ENCODE assay signal across 8 cellular contexts in the genomic region with DNA sequence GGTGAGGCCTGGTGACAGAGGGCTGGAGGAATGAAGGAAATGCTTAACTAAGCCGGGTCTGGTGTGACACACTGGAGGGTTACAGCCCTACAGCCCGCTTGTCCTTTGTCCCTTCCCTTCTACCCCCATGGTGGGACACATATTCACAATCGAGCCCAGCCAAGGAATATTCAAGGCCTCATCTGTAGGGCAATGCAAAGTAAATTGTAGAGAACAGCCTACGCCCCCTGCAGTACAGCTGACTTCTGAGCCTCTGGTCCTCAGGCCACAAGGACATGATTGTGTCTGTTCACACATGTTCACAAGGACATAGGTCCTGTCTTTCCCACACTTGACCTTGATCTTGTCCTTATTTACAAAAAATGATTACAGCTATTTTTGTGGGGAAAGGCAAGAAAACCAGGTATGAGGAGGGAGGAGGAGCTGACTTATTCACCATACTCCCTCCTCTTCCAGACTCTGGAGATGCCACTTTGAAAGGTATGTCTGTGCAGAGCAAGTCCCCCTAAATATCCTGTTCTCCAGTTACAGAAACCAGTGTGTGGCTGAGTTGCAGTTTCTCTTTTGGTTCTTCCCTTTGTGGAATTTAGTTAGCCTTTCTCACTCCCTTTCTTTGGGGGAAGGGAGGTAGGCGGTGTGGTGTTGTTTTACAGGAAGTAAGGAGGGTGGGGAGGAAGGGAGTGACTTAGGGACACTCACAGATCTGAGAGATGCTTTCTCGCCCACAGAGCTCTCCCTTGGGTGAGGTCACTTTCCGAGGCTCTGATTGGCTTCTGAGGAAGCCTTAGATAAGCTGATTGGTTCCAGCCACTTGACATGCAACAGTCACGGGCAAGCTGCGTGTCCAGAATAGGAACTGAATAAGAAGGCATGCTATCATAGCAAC. TPM values are rescaled to one million over a fixed set of nuclear protein-coding genes. Genes with fewer than 3 reads are reported as not detected.
DNase-seq lines count a peak whose midpoint lies in the region; ATAC-seq, FAIRE-seq and TF ChIP-seq lines count a peak whose summit lies in the region.

No MANE protein-coding gene starts in this region.

- DNase-seq in GM12891 (ENCODE audit: insufficient read length, low spot score) (no peak), NCI-H1436 (lab: John Stamatoyannopoulos, UW) (peak; percentile 96), astrocyte of the hippocampus (ENCODE audit: low read depth, low spot score) (peak; percentile 99), hypothalamus (lab: John Stamatoyannopoulos, UW) (peak in 50 of 51 donors; percentile 21 to 94 (median 82)), retina (peak; percentile 73), HuH-7 (ENCODE audit: low spot score) (no peak)
- DNase-seq in T-helper 2 cell treated with Interferon-gamma antibody and Interleukin-4, amounts not matched to agents 5 μg/mL and 100 μg/mL, for 36 hours (ENCODE audit: low spot score), result peak; percentile 93

- ATAC-seq in HG02763 (IDR thresholded peaks at IDR 0.05; ENCODE audit: unreplicated experiment), result peak; percentile 84

- H3K36me3 Mint-ChIP-seq in T-helper 2 cell treated with Interferon-gamma antibody and Interleukin-4, amounts not matched to agents 5 μg/mL and 100 μg/mL, for 36 hours (ENCODE audit: low read depth), result peaks cover 8% of the 10 kb centered on the region

- no peak overlapping the region for H3K27ac Mint-ChIP-seq in T-helper 2 cell treated with Interferon-gamma antibody and Interleukin-4, amounts not matched to agents 5 μg/mL and 100 μg/mL, for 36 hours

- H3K4me1 Mint-ChIP-seq in T-helper 2 cell treated with Interferon-gamma antibody and Interleukin-4, amounts not matched to agents 5 μg/mL and 100 μg/mL, for 36 hours (ENCODE audit: low read depth), result peaks cover 28% of the 10 kb centered on the region

- no peak for TF ChIP-seq POLR2A in GM12891 (IDR thresholded peaks at IDR 0.05; ENCODE audit: low read depth, low read length)

- FAIRE-seq in GM12891 (lab: Jason Lieb, UNC), result peak; percentile 87

- H3K9me3 Mint-ChIP-seq in T-helper 2 cell treated with Interferon-gamma antibody and Interleukin-4, amounts not matched to agents 5 μg/mL and 100 μg/mL, for 36 hours, result no peaks in the 10 kb centered on the region

- no peak overlapping the region for H3K4me3 Mint-ChIP-seq in T-helper 2 cell treated with Interferon-gamma antibody and Interleukin-4, amounts not matched to agents 5 μg/mL and 100 μg/mL, for 36 hours

- no peaks in the 10 kb centered on the region for H3K27me3 Mint-ChIP-seq in T-helper 2 cell treated with Interferon-gamma antibody and Interleukin-4, amounts not matched to agents 5 μg/mL and 100 μg/mL, for 36 hours (ENCODE audit: low read depth)

TF ChIP-seq in GM12891, 5 proteins besides CTCF, POLR2A, EP300 and RAD21:
- TF ChIP-seq TAF1 (IDR thresholded peaks at IDR 0.05; ENCODE audit: low read depth, low read length), result no peak
- TF ChIP-seq PAX5 (IDR thresholded peaks at IDR 0.05; ENCODE audit: insufficient read depth, low read length, severe bottlenecking), result no peak
- no peak for TF ChIP-seq POLR2AphosphoS5 (IDR thresholded peaks at IDR 0.05; ENCODE audit: low read depth, low read length)
- TF ChIP-seq SPI1 (IDR thresholded peaks at IDR 0.05; ENCODE audit: low read depth, low read length), result peak; percentile 75
- peak; percentile 52; the same call in 1 of the 2 replicates for TF ChIP-seq POU2F2 (IDR thresholded peaks at IDR 0.05; ENCODE audit: low read depth, low read length)

RNA-seq across cellular contexts. Expression of a gene that starts 14.6 kb away (rescaled TPM):
- 28.2 TPM for polyA plus RNA-seq in GM12891 (2012; ENCODE audit: low read depth, missing spikeins)

RNA-seq across cellular contexts. Expression of a gene that starts 14.7 kb away (rescaled TPM):
- polyA plus RNA-seq in GM12891 (2012; ENCODE audit: low read depth, missing spikeins), result 1.5 TPM

RNA-seq across cellular contexts. Expression of a gene that starts 17.3 kb away (rescaled TPM):
- 129 TPM for polyA plus RNA-seq in GM12891 (2012; ENCODE audit: low read depth, missing spikeins)

RNA-seq across cellular contexts. Expression of a gene that starts 21.3 kb away (rescaled TPM):
- 6.1 TPM for polyA plus RNA-seq in GM12891 (2012; ENCODE audit: low read depth, missing spikeins)

RNA-seq across cellular contexts. Expression of a gene that starts 42.4 kb away (rescaled TPM):
- not detected for polyA plus RNA-seq in GM12891 (2012; ENCODE audit: low read depth, missing spikeins)

Comparison
In these comparisons a context has a peak if more than half of its experiments do, and no peak if none do; other contexts are left out.
1. DNase-seq: peak in NCI-H1436 (single experiment), T-helper 2 cell treated with Interferon-gamma antibody and Interleukin-4, amounts not matched to agents 5 μg/mL and 100 μg/mL, for 36 hours (single experiment), astrocyte of the hippocampus (single experiment), hypothalamus (50 of 51) and retina (single experiment); none in GM12891 (single experiment) and HuH-7 (single experiment).